2 cellular contexts compared by ENCODE assay signal in genomic region chr14:54687750-54688119, GRCh38.
TF ChIP-seq lines count a peak whose summit lies in the region.

No MANE protein-coding gene starts in this region.

TF ChIP-seq in H1, 55 proteins besides CTCF, POLR2A, EP300 and RAD21:
- TF ChIP-seq ATF3 (IDR thresholded peaks at IDR 0.05; ENCODE audit: insufficient read depth, low read depth, low read length) (no peak), BCL11A (IDR thresholded peaks at IDR 0.05; ENCODE audit: low read depth in 2 of 2, low read length in 2 of 2) (no peak)

TF ChIP-seq in GM23338, 12 proteins besides CTCF, POLR2A, EP300 and RAD21:
- TF ChIP-seq ZNF462 (CRISPR knock-in tag; IDR thresholded peaks at IDR 0.05) (no peak), STAT1 (IDR thresholded peaks at IDR 0.05; ENCODE audit: unreplicated experiment) (no peak), EZH2phosphoT487 (IDR thresholded peaks at IDR 0.05; ENCODE audit: unreplicated experiment) (no peak), ETS1 (IDR thresholded peaks at IDR 0.05) (no peak), CREB1 (CRISPR knock-in tag; IDR thresholded peaks at IDR 0.05; ENCODE audit: low read depth) (no peak), POLR2AphosphoS5 (IDR thresholded peaks at IDR 0.05; ENCODE audit: low read depth) (no peak), NANOG (IDR thresholded peaks at IDR 0.05; ENCODE audit: borderline replicate concordance) (no peak), EZH2 (IDR thresholded peaks at IDR 0.05; ENCODE audit: low read depth, unreplicated experiment) (no peak), JUNB (IDR thresholded peaks at IDR 0.05; ENCODE audit: unreplicated experiment) (no peak), ZNF331 (CRISPR knock-in tag; IDR thresholded peaks at IDR 0.05; ENCODE audit: low read depth) (no peak), ZNF114 (CRISPR knock-in tag; IDR thresholded peaks at IDR 0.05) (no peak), REST (IDR thresholded peaks at IDR 0.05; ENCODE audit: unreplicated experiment) (no peak)
